In genomic region chr10:93346712-93347111, GRCh38 we compare ENCODE assay signal across 19 cellular contexts.
DNase-seq lines count a peak whose midpoint lies in the region; ATAC-seq, FAIRE-seq and TF ChIP-seq lines count a peak whose summit lies in the region.
"Had no signal": no experiment of that assay in that cellular context is flagged by ENCODE, and none has a peak within 500 bp of the region (broad histone marks: within the 10 kb centered on the region; RNA-seq: fewer than 3 reads in every experiment).

No MANE protein-coding gene starts in this region.

- ATAC-seq in lower lobe of right lung (peak; percentile 18 to 25), HG03280 (IDR thresholded peaks at IDR 0.05; ENCODE audit: unreplicated experiment) (no peak), HG02610 (IDR thresholded peaks at IDR 0.05; ENCODE audit: unreplicated experiment) (no peak)
- ATAC-seq: activated T-cell treated with anti-CD3 and anti-CD28 coated beads, Interleukin-2, amount 50 U/mL, for 72 hours; body of pancreas had no signal

- peaks cover 34% of the 10 kb centered on the region for H3K4me1 Mint-ChIP-seq in HFFc6 (ENCODE audit: low read depth)
- peaks cover 11% of the 10 kb centered on the region for H3K4me1 Mint-ChIP-seq in astrocyte (ENCODE audit: low read depth, unreplicated experiment)
- H3K4me1 Mint-ChIP-seq: memory B cell had no signal

- H3K36me3 ChIP-seq in astrocyte (ENCODE audit: insufficient read depth, low read length) (peaks cover 85% of the 10 kb centered on the region), lower lobe of right lung (peaks cover 95% of the 10 kb centered on the region)

- H3K27ac ChIP-seq in astrocyte (ENCODE audit: low read depth, low read length) (no peak overlapping the region), lower lobe of right lung (no peak overlapping the region)
- H3K27ac ChIP-seq: 22Rv1, body of pancreas, hepatocyte had no signal

- no peak overlapping the region for H2AFZ ChIP-seq in astrocyte (ENCODE audit: low read depth, low read length)
- H2AFZ ChIP-seq: hepatocyte had no signal

- no peak overlapping the region for H3K9ac ChIP-seq in astrocyte (ENCODE audit: low read length)

- H3K4me3 ChIP-seq in astrocyte (ENCODE audit: insufficient read depth, low read depth, low read length): no peak overlapping the region
- no peak overlapping the region for H3K4me3 ChIP-seq in lower lobe of right lung
- H3K4me3 ChIP-seq: body of pancreas, hepatocyte had no signal

- TF ChIP-seq CTCF in HFFc6 (IDR thresholded peaks at IDR 0.05) (no peak), astrocyte (IDR thresholded peaks at IDR 0.05; ENCODE audit: insufficient read depth, low read depth, low read length) (no peak), lower lobe of right lung (IDR thresholded peaks at IDR 0.05) (no peak)

- H3K27me3 Mint-ChIP-seq in HFFc6 (ENCODE audit: insufficient read depth) (peaks cover 25% of the 10 kb centered on the region), astrocyte (ENCODE audit: low read depth, unreplicated experiment) (no peaks in the 10 kb centered on the region)

- H3K4me1 ChIP-seq in astrocyte (ENCODE audit: insufficient read depth, low read length) (no peaks in the 10 kb centered on the region), lower lobe of right lung (no peaks in the 10 kb centered on the region)
- H3K4me1 ChIP-seq: body of pancreas had no signal

- DNase-seq in DMS153 (lab: John Stamatoyannopoulos, UW): peak; percentile 23
- DNase-seq in DMS153 treated with DMSO at 0.1 percent for 48 hours (lab: John Stamatoyannopoulos, UW; ENCODE audit: unreplicated experiment): no peak
- DNase-seq in HFFc6: no peak
- peak; percentile 8 for DNase-seq in astrocyte (ENCODE audit: low read depth)
- DNase-seq in lower lobe of right lung: no peak
- DNase-seq in erythroblast (lab: John Stamatoyannopoulos, UW): no peak
- DNase-seq: activated T-cell treated with anti-CD3 and anti-CD28 coated beads, Interleukin-2, amount 50 U/mL, for 72 hours; Calu3; NCI-H510A; posterior cingulate gyrus; SHP77; stimulated activated CD8-positive, alpha-beta memory T cell treated with anti-CD3 and anti-CD28 coated beads, Interleukin-4, amount 100 ng/mL, for 48 hours; trophoblast cell had no signal

- peaks cover 70% of the 10 kb centered on the region for H3K36me3 Mint-ChIP-seq in HFFc6 (ENCODE audit: low read depth)
- H3K36me3 Mint-ChIP-seq in astrocyte (ENCODE audit: low read depth, unreplicated experiment): peaks cover 41% of the 10 kb centered on the region
- H3K36me3 Mint-ChIP-seq: memory B cell had no signal

- H3K9me3 ChIP-seq in astrocyte (ENCODE audit: insufficient read depth, low read depth, low read length) (no peaks in the 10 kb centered on the region), lower lobe of right lung (no peaks in the 10 kb centered on the region)
- H3K9me3 ChIP-seq: body of pancreas had no signal

- H3K4me3 Mint-ChIP-seq in HFFc6 (peak overlapping the region; percentile 7; the same call in 1 of the 2 replicates), astrocyte (ENCODE audit: unreplicated experiment) (no peak overlapping the region)
- H3K4me3 Mint-ChIP-seq: activated T-cell treated with anti-CD3 and anti-CD28 coated beads, Interleukin-2, amount 50 U/mL, for 72 hours; memory B cell had no signal

- intact Hi-C loops in lower lobe of right lung (cut with DNase I): no loop called here

- H3K4me2 ChIP-seq in astrocyte (ENCODE audit: low read length): no peak overlapping the region
- H3K4me2 ChIP-seq: hepatocyte had no signal

- H3K9me3 Mint-ChIP-seq in HFFc6 (no peaks in the 10 kb centered on the region), astrocyte (ENCODE audit: unreplicated experiment) (no peaks in the 10 kb centered on the region)
- H3K9me3 Mint-ChIP-seq: activated T-cell treated with anti-CD3 and anti-CD28 coated beads, Interleukin-2, amount 50 U/mL, for 72 hours; memory B cell had no signal

- peaks cover 36% of the 10 kb centered on the region for H4K20me1 ChIP-seq in astrocyte (ENCODE audit: insufficient read depth, low read length)

- H3K79me2 ChIP-seq in astrocyte (ENCODE audit: insufficient read depth, low read length): peaks cover 6% of the 10 kb centered on the region
- H3K79me2 ChIP-seq: hepatocyte had no signal

- H3K27ac Mint-ChIP-seq in HFFc6 (peak overlapping the region; percentile 79), astrocyte (ENCODE audit: unreplicated experiment) (peak overlapping the region; percentile 30)
- H3K27ac Mint-ChIP-seq: activated T-cell treated with anti-CD3 and anti-CD28 coated beads, Interleukin-2, amount 50 U/mL, for 72 hours; memory B cell had no signal

- H3K27me3 ChIP-seq in astrocyte (ENCODE audit: insufficient read depth, low read length) (no peaks in the 10 kb centered on the region), lower lobe of right lung (ENCODE audit: low read depth) (no peaks in the 10 kb centered on the region)
- H3K27me3 ChIP-seq: body of pancreas, hepatocyte had no signal

- no peak for TF ChIP-seq POLR2A in erythroblast (IDR thresholded peaks at IDR 0.05; ENCODE audit: low read length)

- peak; percentile 17 for FAIRE-seq in astrocyte (lab: Jason Lieb, UNC)

Comparison
In these comparisons a context has a peak if more than half of its experiments do, and no peak if none do; other contexts are left out.
1. DNase-seq: peak in DMS153 (single experiment) and astrocyte (single experiment); none in DMS153 treated with DMSO at 0.1 percent for 48 hours (single experiment), HFFc6 (single experiment), lower lobe of right lung (single experiment) and erythroblast (0 of 2).
2. ATAC-seq: peak in lower lobe of right lung (2 of 2); none in HG03280 (single experiment) and HG02610 (single experiment).